ENCODE assay signal across 20 cellular contexts in genomic region chr2:24863636-24864035, GRCh38. TPM values are rescaled to one million over a fixed set of nuclear protein-coding genes. Genes with fewer than 3 reads are reported as not detected.
DNase-seq lines count a peak whose midpoint lies in the region; ATAC-seq, FAIRE-seq and TF ChIP-seq lines count a peak whose summit lies in the region.
"Had no signal": no experiment of that assay in that cellular context is flagged by ENCODE, and none has a peak within 500 bp of the region (broad histone marks: within the 10 kb centered on the region; RNA-seq: fewer than 3 reads in every experiment).

No MANE protein-coding gene starts in this region.

- H3K4me3 ChIP-seq in astrocyte of the cerebellum (ENCODE audit: low read depth, low read length), result no peak overlapping the region
- no peak overlapping the region for H3K4me3 ChIP-seq in right atrium auricular region
- H3K4me3 ChIP-seq in gastrocnemius medialis, result no peak overlapping the region
- H3K4me3 ChIP-seq: GM23248 had no signal

- in situ Hi-C loops in astrocyte of the cerebellum (cut with HindIII; ENCODE audit: low sequenced_read_pairs) (no loop called here), gastrocnemius medialis (cut with MboI; ENCODE audit: low sequenced_read_pairs in 4 of 4) (no loop called here)

- intact Hi-C loops in gastrocnemius medialis (cut with DNase I; ENCODE audit: low total_unique reads), result no loop called here

- DNase-seq in HFFc6 (peak; percentile 37), astrocyte of the cerebellum (ENCODE audit: low read depth) (peak; percentile 49), right atrium auricular region (ENCODE audit: low spot score) (no peak), gastrocnemius medialis (no peak), NCI-H2227 (lab: John Stamatoyannopoulos, UW; ENCODE audit: unreplicated experiment) (no peak), GM19239 (ENCODE audit: insufficient read length, low spot score) (no peak), SHP77 treated with DMSO at 0.1 percent for 48 hours (lab: John Stamatoyannopoulos, UW) (no peak)
- no peak for DNase-seq in stimulated activated CD4-positive, alpha-beta T cell treated with anti-CD3 and anti-CD28 coated beads, Interleukin-1b, Interleukin-23, amount 100 ng/mL, for 48 hours
- DNase-seq: Caco-2, GM23248, KG1, NCI-H1105, NCI-H1694 treated with DMSO at 0.1 percent for 48 hours, NCI-H446 treated with DMSO at 0.1 percent for 48 hours, NCI-H748 treated with DMSO at 0.1 percent for 48 hours, SHP77 had no signal

- TF ChIP-seq CTCF in HFFc6 (IDR thresholded peaks at IDR 0.05) (no peak), astrocyte of the cerebellum (IDR thresholded peaks at IDR 0.05; ENCODE audit: low read depth, low read length, missing control alignments) (no peak), right atrium auricular region (IDR thresholded peaks at IDR 0.05) (no peak), gastrocnemius medialis (IDR thresholded peaks at IDR 0.05 in 4 of 5, conservative IDR thresholded peaks at IDR 0.05 in 1 of 5) (no peak)

- FAIRE-seq in GM19239 (lab: Jason Lieb, UNC), result no peak
- FAIRE-seq: GM18507 had no signal

- H3K27ac Mint-ChIP-seq in HFFc6, result no peak overlapping the region; the same call in 1 of the 2 replicates

- no peaks in the 10 kb centered on the region for H3K27me3 Mint-ChIP-seq in HFFc6 (ENCODE audit: insufficient read depth)

- H3K4me3 Mint-ChIP-seq in HFFc6, result no peak overlapping the region
- H3K4me3 Mint-ChIP-seq: CD14-positive monocyte had no signal

- H3K4me1 Mint-ChIP-seq in HFFc6 (ENCODE audit: low read depth), result peaks cover 17% of the 10 kb centered on the region; the same call in 1 of the 2 replicates
- H3K4me1 Mint-ChIP-seq: CD14-positive monocyte had no signal

- H3K27me3 ChIP-seq in right atrium auricular region (no peaks in the 10 kb centered on the region), gastrocnemius medialis (no peaks in the 10 kb centered on the region)

- H3K36me3 ChIP-seq in right atrium auricular region, result no peaks in the 10 kb centered on the region
- H3K36me3 ChIP-seq in gastrocnemius medialis, result no peaks in the 10 kb centered on the region

- no peak for ATAC-seq in gastrocnemius medialis
- ATAC-seq: HCT116 had no signal

- H3K4me1 ChIP-seq in right atrium auricular region (peaks cover 0 to 11% of the 10 kb centered on the region in 2 donors), gastrocnemius medialis (no peaks in the 10 kb centered on the region)
- H3K4me1 ChIP-seq: Caco-2 had no signal

- no peaks in the 10 kb centered on the region for H3K9me3 ChIP-seq in right atrium auricular region
- no peaks in the 10 kb centered on the region for H3K9me3 ChIP-seq in gastrocnemius medialis
- H3K9me3 ChIP-seq: Caco-2 had no signal

- no peak for TF ChIP-seq POLR2A in gastrocnemius medialis (IDR thresholded peaks at IDR 0.05)

- H3K27ac ChIP-seq in right atrium auricular region, result peak overlapping the region; percentile 4 to 39
- H3K27ac ChIP-seq in gastrocnemius medialis, result peak overlapping the region; percentile 22 to 69 (median 30)
- H3K27ac ChIP-seq: GM23248, HL-60 had no signal

- H3K9me3 Mint-ChIP-seq in HFFc6, result no peaks in the 10 kb centered on the region
- H3K9me3 Mint-ChIP-seq: CD14-positive monocyte had no signal

- H3K36me3 Mint-ChIP-seq in HFFc6 (ENCODE audit: low read depth), result peaks cover 5% of the 10 kb centered on the region; the same call in 1 of the 2 replicates

RNA-seq across cellular contexts. Expression of gene ADCY3, which starts 56.4 kb away (rescaled TPM):
- total RNA-seq in HFFc6 (2021; fragmentation: NEBNext Ultra II Directional; extraction: Animal tissue kit (Norgen Biotek cat#: 25700)), result 10 to 100 TPM; 54.4 to 80.7 (median 72.0) TPM
- total RNA-seq in right atrium auricular region (10 to 100 TPM; 14.1 to 28.4 TPM), gastrocnemius medialis (10 to 100 TPM in 2 of 4 donors, 1 to 10 TPM in 2; 3.9 to 16.6 (median 12.3) TPM)

Comparison
In these comparisons a context has a peak if more than half of its experiments do, and no peak if none do; other contexts are left out.
1. DNase-seq: peak in HFFc6 (single experiment) and astrocyte of the cerebellum (single experiment); none in right atrium auricular region (single experiment), gastrocnemius medialis (0 of 2), NCI-H2227 (single experiment), stimulated activated CD4-positive, alpha-beta T cell treated with anti-CD3 and anti-CD28 coated beads, Interleukin-1b, Interleukin-23, amount 100 ng/mL, for 48 hours (single experiment), GM19239 (single experiment) and SHP77 treated with DMSO at 0.1 percent for 48 hours (single experiment).